ENCODE assay signal across 18 cellular contexts in the genomic region with DNA sequence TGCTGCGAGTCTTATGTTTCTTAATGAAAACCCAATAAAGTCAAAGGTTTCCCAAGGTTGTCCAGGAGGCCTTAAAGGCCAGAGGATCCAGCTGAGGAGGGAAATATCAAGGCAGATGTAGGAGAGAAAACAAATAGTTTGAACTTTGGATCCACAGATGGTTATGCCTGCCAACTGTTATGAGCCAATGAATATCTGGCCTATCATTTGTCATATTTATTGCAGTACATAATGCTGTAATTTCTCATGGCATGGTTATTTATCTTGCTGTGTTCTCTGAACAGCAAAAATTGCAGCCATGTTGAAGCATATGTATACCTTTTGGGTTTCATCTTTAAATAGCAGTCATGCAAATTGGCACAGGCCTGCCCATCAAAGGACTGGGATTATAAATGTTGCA. TPM values are rescaled to one million over a fixed set of nuclear protein-coding genes. Genes with fewer than 3 reads are reported as not detected.
DNase-seq lines count a peak whose midpoint lies in the region; ATAC-seq and TF ChIP-seq lines count a peak whose summit lies in the region.
"Had no signal": no experiment of that assay in that cellular context is flagged by ENCODE, and none has a peak within 500 bp of the region (broad histone marks: within the 10 kb centered on the region; RNA-seq: fewer than 3 reads in every experiment).

No MANE protein-coding gene starts in this region.

- intact Hi-C loops in Right ventricle myocardium superior (cut with DNase I): no loop called here
- intact Hi-C loops in left ventricle myocardium inferior (cut with micrococcal nuclease): no loop called here

- H3K36me3 ChIP-seq in left ventricle myocardium inferior: no peaks in the 10 kb centered on the region

- no peaks in the 10 kb centered on the region for H3K9me3 Mint-ChIP-seq in T-helper 2 cell treated with Interferon-gamma antibody and Interleukin-4, amounts not matched to agents 5 μg/mL and 100 μg/mL, for 36 hours

- no peak overlapping the region for H3K27ac ChIP-seq in left ventricle myocardium inferior (replicated peaks)
- H3K27ac ChIP-seq: C4-2B, GM23248, RWPE1 had no signal

- ATAC-seq in Right ventricle myocardium superior (ENCODE audit: poor library complexity): peak; percentile 43
- peak; percentile 39 for ATAC-seq in omental fat pad (ENCODE audit: low FRiP score)
- ATAC-seq in HG02870 (IDR thresholded peaks at IDR 0.05; ENCODE audit: unreplicated experiment): no peak
- ATAC-seq in HG03097 (IDR thresholded peaks at IDR 0.05; ENCODE audit: low FRiP score, unreplicated experiment): no peak

- no peak for DNase-seq in Right ventricle myocardium superior
- no peak for DNase-seq in left ventricle myocardium inferior
- peak; percentile 27 for DNase-seq in amniotic epithelial cell (ENCODE audit: low read depth)
- no peak for DNase-seq in omental fat pad (ENCODE audit: low spot score)
- DNase-seq in T-helper 2 cell treated with Interferon-gamma antibody and Interleukin-4, amounts not matched to agents 5 μg/mL and 100 μg/mL, for 36 hours (ENCODE audit: low spot score): no peak
- no peak for DNase-seq in NCI-H2196 treated with DMSO at 0.1 percent for 48 hours (lab: John Stamatoyannopoulos, UW; ENCODE audit: unreplicated experiment)
- DNase-seq: COR-L47, DMS79, GM23248, KBM-7, NCI-H1048, NCI-H187, NCI-H524 treated with DMSO at 0.1 percent for 48 hours had no signal

- no peaks in the 10 kb centered on the region for H3K27me3 ChIP-seq in left ventricle myocardium inferior (ENCODE audit: low read depth)

- H3K4me3 Mint-ChIP-seq in T-helper 2 cell treated with Interferon-gamma antibody and Interleukin-4, amounts not matched to agents 5 μg/mL and 100 μg/mL, for 36 hours: no peak overlapping the region

- TF ChIP-seq CTCF in left ventricle myocardium inferior (IDR thresholded peaks at IDR 0.05; ENCODE audit: borderline replicate concordance): no peak
- no peak for TF ChIP-seq CTCF in omental fat pad (IDR thresholded peaks at IDR 0.05)

- H3K27me3 Mint-ChIP-seq in T-helper 2 cell treated with Interferon-gamma antibody and Interleukin-4, amounts not matched to agents 5 μg/mL and 100 μg/mL, for 36 hours (ENCODE audit: low read depth): peaks cover 2% of the 10 kb centered on the region

- H3K36me3 Mint-ChIP-seq in T-helper 2 cell treated with Interferon-gamma antibody and Interleukin-4, amounts not matched to agents 5 μg/mL and 100 μg/mL, for 36 hours (ENCODE audit: low read depth): no peaks in the 10 kb centered on the region

- H3K27ac Mint-ChIP-seq in T-helper 2 cell treated with Interferon-gamma antibody and Interleukin-4, amounts not matched to agents 5 μg/mL and 100 μg/mL, for 36 hours: no peak overlapping the region

- no peaks in the 10 kb centered on the region for H3K4me1 Mint-ChIP-seq in T-helper 2 cell treated with Interferon-gamma antibody and Interleukin-4, amounts not matched to agents 5 μg/mL and 100 μg/mL, for 36 hours (ENCODE audit: low read depth)

- H3K4me1 ChIP-seq in left ventricle myocardium inferior: peaks cover 33% of the 10 kb centered on the region

- H3K4me3 ChIP-seq in left ventricle myocardium inferior: no peak overlapping the region
- H3K4me3 ChIP-seq: GM23248 had no signal

- peaks cover 4% of the 10 kb centered on the region for H3K9me3 ChIP-seq in left ventricle myocardium inferior (replicated peaks)

RNA-seq across cellular contexts. Expression of a gene that starts 38.2 kb away (rescaled TPM):
- 104 TPM for total RNA-seq in Right ventricle myocardium superior
- 93.9 TPM for total RNA-seq in left ventricle myocardium inferior
- total RNA-seq in omental fat pad: 100 to 1,000 TPM in 1 of 4 donors, 10 to 100 TPM in 3; 45.3 to 194 (median 64.2) TPM
- total RNA-seq: M059J had no signal

Comparison
In these comparisons a context has a peak if more than half of its experiments do, and no peak if none do; other contexts are left out.
1. ATAC-seq: peak in Right ventricle myocardium superior (single experiment) and omental fat pad (single experiment); none in HG02870 (single experiment) and HG03097 (single experiment).